In the genomic region with DNA sequence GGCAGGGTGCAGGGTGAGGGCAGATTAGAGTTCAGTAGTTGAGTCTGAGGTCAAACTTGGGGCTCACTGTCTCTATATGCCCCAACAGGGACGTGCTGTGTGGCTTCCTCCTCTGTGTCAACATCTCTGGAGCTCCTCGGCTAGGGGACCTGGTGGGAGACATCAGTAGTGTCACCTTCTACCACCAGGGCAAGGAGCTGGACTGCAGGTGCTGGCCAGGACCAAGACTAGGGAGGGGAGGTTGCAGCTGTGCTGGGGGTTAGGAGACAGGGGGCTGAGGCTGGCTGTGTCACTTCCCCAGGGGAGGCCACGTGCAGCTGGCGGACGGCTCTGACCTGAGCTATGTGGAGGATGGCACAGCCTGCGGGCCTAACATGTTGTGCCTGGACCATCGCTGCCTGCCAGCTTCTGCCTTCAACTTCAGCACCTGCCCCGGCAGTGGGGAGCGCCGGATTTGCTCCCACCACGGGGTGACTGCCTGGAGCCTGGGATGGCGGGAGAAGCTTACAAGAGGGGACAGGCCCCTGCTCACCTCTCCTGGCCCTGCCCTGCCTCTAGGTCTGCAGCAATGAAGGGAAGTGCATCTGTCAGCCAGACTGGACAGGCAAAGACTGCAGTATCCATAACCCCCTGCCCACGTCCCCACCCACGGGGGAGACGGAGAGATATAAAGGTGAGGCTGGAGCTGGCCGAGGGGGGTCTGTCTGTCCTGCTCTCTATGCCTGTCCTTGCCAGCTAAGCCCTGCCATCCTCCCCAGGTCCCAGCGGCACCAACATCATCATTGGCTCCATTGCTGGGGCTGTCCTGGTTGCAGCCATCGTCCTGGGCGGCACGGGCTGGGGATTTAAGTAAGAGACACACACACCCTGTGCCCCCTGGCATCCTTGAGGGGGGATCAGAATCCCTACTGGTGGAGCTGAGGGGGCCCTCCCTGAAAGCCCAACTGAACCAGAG, we compare ENCODE assay signal across 24 cellular contexts. TPM values are rescaled to one million over a fixed set of nuclear protein-coding genes. Genes with fewer than 3 reads are reported as not detected.
DNase-seq lines count a peak whose midpoint lies in the region; ATAC-seq and TF ChIP-seq lines count a peak whose summit lies in the region.
"Had no signal": no experiment of that assay in that cellular context is flagged by ENCODE, and none has a peak within 500 bp of the region (broad histone marks: within the 10 kb centered on the region; RNA-seq: fewer than 3 reads in every experiment).

No MANE protein-coding gene starts in this region.

- peaks cover 12% of the 10 kb centered on the region for H3K27me3 ChIP-seq in GM23338 (ENCODE audit: insufficient read depth)
- H3K27me3 ChIP-seq: uterus had no signal

- H3K36me3 Mint-ChIP-seq in GM23338 (ENCODE audit: low read depth), result no peaks in the 10 kb centered on the region
- H3K36me3 Mint-ChIP-seq in activated T-helper 17 cell treated with anti-CD3 and anti-CD28 coated beads, Interleukin-2, amount 50 U/mL, for 72 hours (ENCODE audit: low read depth), result no peaks in the 10 kb centered on the region
- no peaks in the 10 kb centered on the region for H3K36me3 Mint-ChIP-seq in naive thymus-derived CD8-positive, alpha-beta T cell
- H3K36me3 Mint-ChIP-seq: activated naive CD8-positive, alpha-beta T cell had no signal

- H3K4me3 Mint-ChIP-seq in GM23338, result peak overlapping the region; percentile 33; the same call in 1 of the 3 replicates
- peak overlapping the region; percentile 81 for H3K4me3 Mint-ChIP-seq in activated T-helper 17 cell treated with anti-CD3 and anti-CD28 coated beads, Interleukin-2, amount 50 U/mL, for 72 hours
- H3K4me3 Mint-ChIP-seq in naive thymus-derived CD8-positive, alpha-beta T cell, result peak overlapping the region in 8 of 10 donors; percentile 22 to 88 (median 60)
- H3K4me3 Mint-ChIP-seq: activated naive CD8-positive, alpha-beta T cell; activated T-helper 1 cell treated with anti-CD3 and anti-CD28 coated beads, Interleukin-12 subunit alpha, Interleukin-12 subunit beta, Interleukin-2, Interleukin-4 antibody, amounts not matched to agents 30 ng/mL and 10 ng/mL and 1 ng/mL, durations not matched to agents 14 hours and 24 hours and 36 hours had no signal

- H3K9me3 Mint-ChIP-seq in GM23338, result no peaks in the 10 kb centered on the region
- no peaks in the 10 kb centered on the region for H3K9me3 Mint-ChIP-seq in activated T-helper 17 cell treated with anti-CD3 and anti-CD28 coated beads, Interleukin-2, amount 50 U/mL, for 72 hours
- no peaks in the 10 kb centered on the region for H3K9me3 Mint-ChIP-seq in naive thymus-derived CD8-positive, alpha-beta T cell
- H3K9me3 Mint-ChIP-seq: activated T-helper 1 cell treated with anti-CD3 and anti-CD28 coated beads, Interleukin-12 subunit alpha, Interleukin-12 subunit beta, Interleukin-2, Interleukin-4 antibody, amounts not matched to agents 30 ng/mL and 10 ng/mL and 1 ng/mL, durations not matched to agents 14 hours and 24 hours and 36 hours had no signal

- no peak for ATAC-seq in GM23338
- ATAC-seq in activated T-helper 17 cell treated with anti-CD3 and anti-CD28 coated beads, Interleukin-2, amount 50 U/mL, for 72 hours (replicated peaks), result no peak
- no peak for ATAC-seq in naive thymus-derived CD8-positive, alpha-beta T cell
- no peak for ATAC-seq in HG03342 (IDR thresholded peaks at IDR 0.05; ENCODE audit: unreplicated experiment)

- H3K4me1 Mint-ChIP-seq in GM23338, result peaks cover 29% of the 10 kb centered on the region
- no peaks in the 10 kb centered on the region for H3K4me1 Mint-ChIP-seq in activated T-helper 17 cell treated with anti-CD3 and anti-CD28 coated beads, Interleukin-2, amount 50 U/mL, for 72 hours
- peaks cover 0 to 23% (median 19%) of the 10 kb centered on the region in 4 donors for H3K4me1 Mint-ChIP-seq in naive thymus-derived CD8-positive, alpha-beta T cell

- peaks cover 38% of the 10 kb centered on the region for H3K27me3 Mint-ChIP-seq in GM23338 (ENCODE audit: insufficient read depth, low read depth, poor library complexity)
- no peaks in the 10 kb centered on the region for H3K27me3 Mint-ChIP-seq in activated T-helper 17 cell treated with anti-CD3 and anti-CD28 coated beads, Interleukin-2, amount 50 U/mL, for 72 hours
- H3K27me3 Mint-ChIP-seq in naive thymus-derived CD8-positive, alpha-beta T cell, result peaks cover 0 to 2% (median 0%) of the 10 kb centered on the region in 5 donors

- H3K27ac Mint-ChIP-seq in GM23338, result no peak overlapping the region
- H3K27ac Mint-ChIP-seq in activated T-helper 17 cell treated with anti-CD3 and anti-CD28 coated beads, Interleukin-2, amount 50 U/mL, for 72 hours, result no peak overlapping the region
- peak overlapping the region in 1 of 10 donors; percentile 56 for H3K27ac Mint-ChIP-seq in naive thymus-derived CD8-positive, alpha-beta T cell
- H3K27ac Mint-ChIP-seq: activated naive CD8-positive, alpha-beta T cell; activated T-helper 1 cell treated with anti-CD3 and anti-CD28 coated beads, Interleukin-12 subunit alpha, Interleukin-12 subunit beta, Interleukin-2, Interleukin-4 antibody, amounts not matched to agents 30 ng/mL and 10 ng/mL and 1 ng/mL, durations not matched to agents 14 hours and 24 hours and 36 hours had no signal

- H3K27ac ChIP-seq in GM23338 (ENCODE audit: low read depth), result no peak overlapping the region
- H3K27ac ChIP-seq: 22Rv1 had no signal

- H3K36me3 ChIP-seq in GM23338 (ENCODE audit: insufficient read depth), result no peaks in the 10 kb centered on the region
- H3K36me3 ChIP-seq: BE2C, uterus had no signal

- H3K4me1 ChIP-seq in GM23338 (ENCODE audit: insufficient read depth), result peaks cover 22% of the 10 kb centered on the region

- POLR2A ChIA-PET in naive thymus-derived CD8-positive, alpha-beta T cell (lab: Charles Lee), result interaction anchor here (0.6 to 1.7 kb wide), 4 partner anchors 7 to 357 kb away, joined by 3 to 6 read pairs (median 4); no protein-coding TSS in a partner anchor

- peak; percentile 33 for DNase-seq in DMS53 (lab: John Stamatoyannopoulos, UW)
- no peak for DNase-seq in DMS53 treated with DMSO at 0.1 percent for 48 hours (lab: John Stamatoyannopoulos, UW; ENCODE audit: unreplicated experiment)
- DNase-seq in GM23338 (ENCODE audit: low spot score), result no peak
- peak in 1 of 10 donors; percentile 55 for DNase-seq in naive thymus-derived CD8-positive, alpha-beta T cell
- no peak for DNase-seq in stimulated activated CD4-positive, alpha-beta T cell treated with anti-CD3 and anti-CD28 coated beads, Interleukin-4, amount 100 ng/mL, for 4 hours
- DNase-seq in NCI-H187 (lab: John Stamatoyannopoulos, UW), result no peak
- DNase-seq: activated CD4-positive, alpha-beta T cell treated with anti-CD3 and anti-CD28 coated beads for 1 hour; BE2C; GF-D8; glutamatergic neuron; GOT3; NCI-H1417; NCI-H2107; nucleus accumbens; retina; stimulated activated CD4-positive, alpha-beta T cell treated with anti-CD3 and anti-CD28 coated beads, Interleukin-12 subunit alpha, Interleukin-12 subunit beta, amount 100 ng/mL, for 4 hours; stimulated activated CD8-positive, alpha-beta memory T cell treated with anti-CD3 and anti-CD28 coated beads, Interleukin-4, amount 100 ng/mL, for 48 hours; uterus had no signal

- no peaks in the 10 kb centered on the region for H3K9me2 ChIP-seq in GM23338 (ENCODE audit: insufficient read depth)

- no peak overlapping the region for H3K4me2 ChIP-seq in GM23338

- 0 out of 2 replicates have a peak, but pooled peaks cover 2% of the 10 kb centered on the region for H3F3A ChIP-seq in GM23338 (replicated peaks; ENCODE audit: low read depth)

- H2AFZ ChIP-seq in GM23338, result no peak overlapping the region

- H3K79me2 ChIP-seq in GM23338 (replicated peaks; ENCODE audit: insufficient read depth), result no peaks in the 10 kb centered on the region

- H4K20me1 ChIP-seq in GM23338 (replicated peaks; ENCODE audit: insufficient read depth), result 0 out of 2 replicates have a peak, but pooled peaks cover 5% of the 10 kb centered on the region

- no peak for TF ChIP-seq CTCF in GM23338 (conservative IDR thresholded peaks at IDR 0.05; ENCODE audit: low read depth in 2 of 2)

- no peak overlapping the region for H3K4me3 ChIP-seq in GM23338
- H3K4me3 ChIP-seq: uterus had no signal

TF ChIP-seq in GM23338, 12 proteins besides CTCF, POLR2A, EP300 and RAD21 (continues in another document):
- TF ChIP-seq CREB1 (CRISPR knock-in tag; IDR thresholded peaks at IDR 0.05; ENCODE audit: low read depth), result no peak
- TF ChIP-seq ZNF331 (CRISPR knock-in tag; IDR thresholded peaks at IDR 0.05; ENCODE audit: low read depth), result no peak

RNA-seq across cellular contexts. Expression of a gene that starts 18.9 kb away (rescaled TPM):
- 4.4 and 4.7 TPM in 2 replicates for total RNA-seq in GM23338 (2014; rRNA removed; shearing (Covaris generic))
- 0.54 and 0.55 TPM in 2 replicates for polyA plus RNA-seq in GM23338 (2016; fragmentation: Nextera tagmentation; extraction: Ambion mirVana)
- total RNA-seq in activated T-helper 17 cell treated with anti-CD3 and anti-CD28 coated beads, Interleukin-2, amount 50 U/mL, for 72 hours, result under 1 TPM; 0.13 to 0.74 TPM
- total RNA-seq in naive thymus-derived CD8-positive, alpha-beta T cell, result under 1 TPM; 0.86 to 0.93 TPM
- polyA plus RNA-seq in naive thymus-derived CD8-positive, alpha-beta T cell, result under 1 TPM; 0.17 to 0.46 (median 0.19) TPM

RNA-seq across cellular contexts. Expression of a gene that starts 52.4 kb away (rescaled TPM):
- total RNA-seq in GM23338 (2014; rRNA removed; shearing (Covaris generic)), result 87.8 and 99.2 TPM in 2 replicates
- 32.0 and 34.7 TPM in 2 replicates for polyA plus RNA-seq in GM23338 (2016; fragmentation: Nextera tagmentation; extraction: Ambion mirVana)
- 1 to 10 TPM; 2.4 to 3.4 TPM for total RNA-seq in activated T-helper 17 cell treated with anti-CD3 and anti-CD28 coated beads, Interleukin-2, amount 50 U/mL, for 72 hours
- total RNA-seq in naive thymus-derived CD8-positive, alpha-beta T cell, result not detected
- polyA plus RNA-seq in naive thymus-derived CD8-positive, alpha-beta T cell, result not detected
- total RNA-seq: mononuclear cell had no signal

Comparison
In these comparisons a context has a peak if more than half of its experiments do, and no peak if none do; other contexts are left out.
1. RNA of a gene that starts 52.4 kb away (total RNA-seq): 87.8 to 99.2 TPM in GM23338; 2.4 to 3.4 TPM in activated T-helper 17 cell treated with anti-CD3 and anti-CD28 coated beads, Interleukin-2, amount 50 U/mL, for 72 hours and not detected in naive thymus-derived CD8-positive, alpha-beta T cell; every median in the first group is over 10 times any median in the second.
2. Peak in every context shown above with its lines, with median percentiles within 50 percentile points of each other: H3K4me3 Mint-ChIP-seq.